In genomic region chr12:66345212-66345611, GRCh38 we compare ENCODE assay signal across 25 cellular contexts. TPM values are rescaled to one million over a fixed set of nuclear protein-coding genes. Genes with fewer than 3 reads are reported as not detected.
DNase-seq lines count a peak whose midpoint lies in the region; ATAC-seq and TF ChIP-seq lines count a peak whose summit lies in the region.
"Had no signal": no experiment of that assay in that cellular context is flagged by ENCODE, and none has a peak within 500 bp of the region (broad histone marks: within the 10 kb centered on the region; RNA-seq: fewer than 3 reads in every experiment).

No MANE protein-coding gene starts in this region.

- no peak for DNase-seq in natural killer cell treated with Interleukin-12 subunit alpha and Interleukin-12 subunit beta and Interleukin-15 and Interleukin-18, amount 100 ng/mL, for 72 hours (ENCODE audit: low spot score)
- DNase-seq in natural killer cell = no peak
- DNase-seq in activated T-helper 2 cell treated with anti-CD3 and anti-CD28 coated beads, Interferon-gamma antibody, Interleukin-2, Interleukin-4, amounts not matched to agents 10 μg/mL and 5 μg/mL and 100 μg/mL, durations not matched to agents 14 hours and 24 hours and 36 hours (ENCODE audit: low spot score) = no peak
- no peak for DNase-seq in naive thymus-derived CD8-positive, alpha-beta T cell
- DNase-seq in left cardiac atrium = no peak
- DNase-seq in stimulated activated naive CD4-positive, alpha-beta T cell (lab: John Stamatoyannopoulos, UW) = no peak
- no peak for DNase-seq in spleen
- DNase-seq: activated CD4-positive, alpha-beta T cell treated with anti-CD3 and anti-CD28 coated beads, Interleukin-2, amount 50 U/mL, for 48 hours; activated naive CD8-positive, alpha-beta T cell treated with anti-CD3 and anti-CD28 coated beads, Interleukin-2, amount 10 ng/mL, durations not matched to agents 7 days and 5 days; activated T-cell treated with anti-CD3 and anti-CD28 coated beads, Interleukin-2, amount 50 U/mL, for 4 hours; caudate nucleus; hypothalamus; immature natural killer cell; Karpas-422; NCI-H146; NCI-H446 treated with DMSO at 0.1 percent for 48 hours; right lobe of liver; stimulated activated CD4-positive, alpha-beta T cell treated with anti-CD3 and anti-CD28 coated beads, Interleukin-12 subunit alpha, Interleukin-12 subunit beta, amount 100 ng/mL, for 4 hours; stimulated activated naive CD8-positive, alpha-beta T cell treated with anti-CD3 and anti-CD28 coated beads, Interleukin-15, amount 100 ng/mL, for 72 hours had no signal

- H3K4me1 ChIP-seq in Loucy (ENCODE audit: insufficient read depth, low read length, poor library complexity, severe bottlenecking) = peaks cover 51% of the 10 kb centered on the region
- H3K4me1 ChIP-seq in spleen = no peaks in the 10 kb centered on the region
- H3K4me1 ChIP-seq: right lobe of liver had no signal

- H3K9me3 Mint-ChIP-seq in natural killer cell treated with Interleukin-12 subunit alpha and Interleukin-12 subunit beta and Interleukin-15 and Interleukin-18, amount 100 ng/mL, for 72 hours = no peaks in the 10 kb centered on the region
- no peaks in the 10 kb centered on the region for H3K9me3 Mint-ChIP-seq in natural killer cell
- H3K9me3 Mint-ChIP-seq in activated T-helper 2 cell treated with anti-CD3 and anti-CD28 coated beads, Interferon-gamma antibody, Interleukin-2, Interleukin-4, amounts not matched to agents 10 μg/mL and 5 μg/mL and 100 μg/mL, durations not matched to agents 14 hours and 24 hours and 36 hours = peaks cover 10% of the 10 kb centered on the region
- H3K9me3 Mint-ChIP-seq in naive thymus-derived CD8-positive, alpha-beta T cell = peaks cover 0 to 32% (median 3%) of the 10 kb centered on the region in 9 donors

- H4K20me1 ChIP-seq in Loucy (ENCODE audit: insufficient read depth, low read length, poor library complexity, severe bottlenecking) = no peaks in the 10 kb centered on the region

- H3K9me3 ChIP-seq in Loucy (ENCODE audit: insufficient read depth, low read depth, low read length) = peaks cover 8% of the 10 kb centered on the region; the same call in 1 of the 2 replicates
- H3K9me3 ChIP-seq in spleen = peaks cover 0 to 30% (median 24%) of the 10 kb centered on the region in 8 donors
- H3K9me3 ChIP-seq: neutrophil, right lobe of liver had no signal

- H3F3A ChIP-seq in Loucy (ENCODE audit: low read depth) = peaks cover 18% of the 10 kb centered on the region; the same call in 1 of the 2 replicates

- TF ChIP-seq CTCF in natural killer cell (IDR thresholded peaks at IDR 0.05) (no peak), Loucy (conservative IDR thresholded peaks at IDR 0.05; ENCODE audit: low read length) (no peak), spleen (IDR thresholded peaks at IDR 0.05 in 8 of 11, conservative IDR thresholded peaks at IDR 0.05 in 3 of 11) (no peak)

- H3K4me3 ChIP-seq in Loucy (ENCODE audit: low read length, poor library complexity, severe bottlenecking) (peak overlapping the region; percentile 51), spleen (no peak overlapping the region)
- H3K4me3 ChIP-seq: right lobe of liver had no signal

- H3K27ac Mint-ChIP-seq in natural killer cell treated with Interleukin-12 subunit alpha and Interleukin-12 subunit beta and Interleukin-15 and Interleukin-18, amount 100 ng/mL, for 72 hours = peak overlapping the region; percentile 43 to 65
- H3K27ac Mint-ChIP-seq in natural killer cell = no peak overlapping the region
- peak overlapping the region; percentile 32 for H3K27ac Mint-ChIP-seq in activated T-helper 2 cell treated with anti-CD3 and anti-CD28 coated beads, Interferon-gamma antibody, Interleukin-2, Interleukin-4, amounts not matched to agents 10 μg/mL and 5 μg/mL and 100 μg/mL, durations not matched to agents 14 hours and 24 hours and 36 hours
- peak overlapping the region in 7 of 10 donors; percentile 50 to 84 (median 52) for H3K27ac Mint-ChIP-seq in naive thymus-derived CD8-positive, alpha-beta T cell
- H3K27ac Mint-ChIP-seq: WTC11 had no signal

- intact Hi-C loops in natural killer cell (cut with micrococcal nuclease) = no loop called here
- intact Hi-C loops in activated T-helper 2 cell treated with anti-CD3 and anti-CD28 coated beads, Interferon-gamma antibody, Interleukin-2, Interleukin-4, amounts not matched to agents 10 μg/mL and 5 μg/mL and 100 μg/mL, durations not matched to agents 14 hours and 24 hours and 36 hours (cut with micrococcal nuclease) = no loop called here
- intact Hi-C loops in left cardiac atrium (cut with DNase I) = no loop called here
- intact Hi-C loops in spleen (cut with DNase I; ENCODE audit: low total_unique reads) = no loop called here

- no peak overlapping the region for H2AFZ ChIP-seq in Loucy (ENCODE audit: low read length)

- TF ChIP-seq POLR2A in spleen (IDR thresholded peaks at IDR 0.05) = no peak

- peaks cover 32% of the 10 kb centered on the region for H3K36me3 Mint-ChIP-seq in natural killer cell treated with Interleukin-12 subunit alpha and Interleukin-12 subunit beta and Interleukin-15 and Interleukin-18, amount 100 ng/mL, for 72 hours
- H3K36me3 Mint-ChIP-seq in natural killer cell = peaks cover 8% of the 10 kb centered on the region
- peaks cover 86% of the 10 kb centered on the region for H3K36me3 Mint-ChIP-seq in activated T-helper 2 cell treated with anti-CD3 and anti-CD28 coated beads, Interferon-gamma antibody, Interleukin-2, Interleukin-4, amounts not matched to agents 10 μg/mL and 5 μg/mL and 100 μg/mL, durations not matched to agents 14 hours and 24 hours and 36 hours (ENCODE audit: low read depth)
- H3K36me3 Mint-ChIP-seq in naive thymus-derived CD8-positive, alpha-beta T cell = peaks cover 21 to 56% (median 55%) of the 10 kb centered on the region in 3 donors

- H3K27me3 Mint-ChIP-seq in natural killer cell treated with Interleukin-12 subunit alpha and Interleukin-12 subunit beta and Interleukin-15 and Interleukin-18, amount 100 ng/mL, for 72 hours = no peaks in the 10 kb centered on the region
- H3K27me3 Mint-ChIP-seq in natural killer cell (ENCODE audit: low read depth in 2 of 2) = no peaks in the 10 kb centered on the region
- H3K27me3 Mint-ChIP-seq in activated T-helper 2 cell treated with anti-CD3 and anti-CD28 coated beads, Interferon-gamma antibody, Interleukin-2, Interleukin-4, amounts not matched to agents 10 μg/mL and 5 μg/mL and 100 μg/mL, durations not matched to agents 14 hours and 24 hours and 36 hours (ENCODE audit: low read depth) = no peaks in the 10 kb centered on the region
- no peaks in the 10 kb centered on the region for H3K27me3 Mint-ChIP-seq in naive thymus-derived CD8-positive, alpha-beta T cell
- H3K27me3 Mint-ChIP-seq: activated naive CD8-positive, alpha-beta T cell treated with anti-CD3 and anti-CD28 coated beads, Interleukin-2, amount 10 ng/mL, durations not matched to agents 7 days and 5 days; memory B cell; stimulated activated naive CD8-positive, alpha-beta T cell treated with anti-CD3 and anti-CD28 coated beads, Interleukin-15, amount 100 ng/mL, for 72 hours had no signal

- ATAC-seq in natural killer cell treated with Interleukin-12 subunit alpha and Interleukin-12 subunit beta and Interleukin-15 and Interleukin-18, amount 100 ng/mL, for 72 hours = no peak
- no peak for ATAC-seq in natural killer cell
- no peak for ATAC-seq in naive thymus-derived CD8-positive, alpha-beta T cell
- no peak for ATAC-seq in left cardiac atrium
- ATAC-seq: activated T-cell treated with anti-CD3 and anti-CD28 coated beads, Interleukin-2, amount 50 U/mL, for 4 hours; right lobe of liver; stimulated activated naive CD8-positive, alpha-beta T cell treated with anti-CD3 and anti-CD28 coated beads, Interleukin-15, amount 100 ng/mL, for 72 hours; WTC11 had no signal

- peak overlapping the region; percentile 57 for H3K9ac ChIP-seq in Loucy (ENCODE audit: low read depth, low read length, poor library complexity, severe bottlenecking)

- H3K79me2 ChIP-seq in Loucy (ENCODE audit: insufficient read depth, low read length) = no peaks in the 10 kb centered on the region

- WGBS in spleen, 5 donors = 46 to 59% (median 50%) methylated on average over 3 of the region's 3 CpGs

- no peaks in the 10 kb centered on the region for H3K9me2 ChIP-seq in Loucy (replicated peaks; ENCODE audit: low read depth, low read length)

- H3K4me2 ChIP-seq in Loucy (ENCODE audit: low read depth, low read length, poor library complexity, severe bottlenecking) = peak overlapping the region; percentile 74

- POLR2A ChIA-PET in naive thymus-derived CD8-positive, alpha-beta T cell (lab: Charles Lee) = no interaction called here

- no peak overlapping the region for H3K4me3 Mint-ChIP-seq in natural killer cell treated with Interleukin-12 subunit alpha and Interleukin-12 subunit beta and Interleukin-15 and Interleukin-18, amount 100 ng/mL, for 72 hours
- no peak overlapping the region for H3K4me3 Mint-ChIP-seq in natural killer cell
- H3K4me3 Mint-ChIP-seq in activated T-helper 2 cell treated with anti-CD3 and anti-CD28 coated beads, Interferon-gamma antibody, Interleukin-2, Interleukin-4, amounts not matched to agents 10 μg/mL and 5 μg/mL and 100 μg/mL, durations not matched to agents 14 hours and 24 hours and 36 hours (ENCODE audit: low read depth) = peak overlapping the region; percentile 1
- H3K4me3 Mint-ChIP-seq in naive thymus-derived CD8-positive, alpha-beta T cell = no peak overlapping the region
- H3K4me3 Mint-ChIP-seq: activated naive CD8-positive, alpha-beta T cell treated with anti-CD3 and anti-CD28 coated beads, Interleukin-2, amount 10 ng/mL, durations not matched to agents 7 days and 5 days; activated T-cell treated with anti-CD3 and anti-CD28 coated beads, Interleukin-2, amount 50 U/mL, for 4 hours; immature natural killer cell; memory B cell; stimulated activated naive CD8-positive, alpha-beta T cell treated with anti-CD3 and anti-CD28 coated beads, Interleukin-15, amount 100 ng/mL, for 72 hours; WTC11 had no signal

- H3K36me3 ChIP-seq in Loucy (ENCODE audit: insufficient read depth, low read length) (peaks cover 9% of the 10 kb centered on the region; the same call in 1 of the 2 replicates), spleen (peaks cover 0 to 97% (median 31%) of the 10 kb centered on the region in 6 donors)
- H3K36me3 ChIP-seq: neutrophil had no signal

- peaks cover 14 to 18% of the 10 kb centered on the region in 2 donors for H3K4me1 Mint-ChIP-seq in natural killer cell treated with Interleukin-12 subunit alpha and Interleukin-12 subunit beta and Interleukin-15 and Interleukin-18, amount 100 ng/mL, for 72 hours (ENCODE audit: low read depth in 2 of 2)
- peaks cover 13 to 14% of the 10 kb centered on the region in 2 donors for H3K4me1 Mint-ChIP-seq in natural killer cell
- H3K4me1 Mint-ChIP-seq in activated T-helper 2 cell treated with anti-CD3 and anti-CD28 coated beads, Interferon-gamma antibody, Interleukin-2, Interleukin-4, amounts not matched to agents 10 μg/mL and 5 μg/mL and 100 μg/mL, durations not matched to agents 14 hours and 24 hours and 36 hours (ENCODE audit: low read depth) = peaks cover 26% of the 10 kb centered on the region
- peaks cover 15 to 28% (median 24%) of the 10 kb centered on the region in 4 donors for H3K4me1 Mint-ChIP-seq in naive thymus-derived CD8-positive, alpha-beta T cell
- H3K4me1 Mint-ChIP-seq: memory B cell, WTC11 had no signal

- H3K27me3 ChIP-seq in Loucy (ENCODE audit: insufficient read depth, low read length, poor library complexity, severe bottlenecking) (no peaks in the 10 kb centered on the region), spleen (replicated peaks in 1 of 7) (no peaks in the 10 kb centered on the region)
- H3K27me3 ChIP-seq: neutrophil, right lobe of liver had no signal

- H3K27ac ChIP-seq in spleen = no peak overlapping the region
- H3K27ac ChIP-seq: C4-2B, neutrophil, right lobe of liver, RWPE1 had no signal

RNA-seq across cellular contexts. Expression of gene HELB, which starts 42.9 kb away (rescaled TPM):
- 10 to 100 TPM; 26.2 to 30.7 TPM for total RNA-seq in natural killer cell treated with Interleukin-12 subunit alpha and Interleukin-12 subunit beta and Interleukin-15 and Interleukin-18, amount 100 ng/mL, for 72 hours
- total RNA-seq in natural killer cell = 10 to 100 TPM; 29.2 to 45.6 (median 36.6) TPM
- 17.1 and 18.2 TPM in 2 replicates for total RNA-seq in activated T-helper 2 cell treated with anti-CD3 and anti-CD28 coated beads, Interferon-gamma antibody, Interleukin-2, Interleukin-4, amounts not matched to agents 10 μg/mL and 5 μg/mL and 100 μg/mL, durations not matched to agents 14 hours and 24 hours and 36 hours
- total RNA-seq in naive thymus-derived CD8-positive, alpha-beta T cell = 10 to 100 TPM; 30.4 to 32.0 TPM
- polyA plus RNA-seq in naive thymus-derived CD8-positive, alpha-beta T cell = 10 to 100 TPM; 22.0 to 28.7 (median 27.6) TPM
- total RNA-seq in left cardiac atrium = 1 to 10 TPM; 1.4 to 2.2 TPM
- total RNA-seq in spleen = 10 to 100 TPM; 16.8 to 33.7 (median 20.5) TPM
- 1 to 10 TPM in 2 of 3 donors, under 1 TPM in 1; 0.83 to 2.0 (median 1.3) TPM for polyA plus RNA-seq in spleen

Comparison
In these comparisons a context has a peak if more than half of its experiments do, and no peak if none do; other contexts are left out.
1. H3K27ac Mint-ChIP-seq: peak in natural killer cell treated with Interleukin-12 subunit alpha and Interleukin-12 subunit beta and Interleukin-15 and Interleukin-18, amount 100 ng/mL, for 72 hours (2 of 2), activated T-helper 2 cell treated with anti-CD3 and anti-CD28 coated beads, Interferon-gamma antibody, Interleukin-2, Interleukin-4, amounts not matched to agents 10 μg/mL and 5 μg/mL and 100 μg/mL, durations not matched to agents 14 hours and 24 hours and 36 hours (single experiment) and naive thymus-derived CD8-positive, alpha-beta T cell (7 of 10); none in natural killer cell (0 of 2).